Comparison of ENCODE assay signal across 20 cellular contexts in genomic region chr4:5423670-5424069, GRCh38.
DNase-seq lines count a peak whose midpoint lies in the region; ATAC-seq and TF ChIP-seq lines count a peak whose summit lies in the region.
"Had no signal": no experiment of that assay in that cellular context is flagged by ENCODE, and none has a peak within 500 bp of the region (broad histone marks: within the 10 kb centered on the region; RNA-seq: fewer than 3 reads in every experiment).

No MANE protein-coding gene starts in this region.

- peaks cover 1% of the 10 kb centered on the region for H3K9me3 Mint-ChIP-seq in osteocyte (ENCODE audit: unreplicated experiment)
- peaks cover 3% of the 10 kb centered on the region for H3K9me3 Mint-ChIP-seq in glutamatergic neuron (ENCODE audit: unreplicated experiment)

- 86 to 89% methylated on average over 6 of the region's 6 CpGs for WGBS in aorta, 2 donors

- H3K27me3 Mint-ChIP-seq in osteocyte (ENCODE audit: unreplicated experiment) (no peaks in the 10 kb centered on the region), glutamatergic neuron (ENCODE audit: unreplicated experiment) (peaks cover 2% of the 10 kb centered on the region)
- H3K27me3 Mint-ChIP-seq: CD4-positive, alpha-beta memory T cell had no signal

- H3K9me3 ChIP-seq in aorta (ENCODE audit: control insufficient read depth, low read length): no peaks in the 10 kb centered on the region
- H3K9me3 ChIP-seq: BLaER1, HAP-1 had no signal

- no peaks in the 10 kb centered on the region for H3K4me1 ChIP-seq in aorta (ENCODE audit: control insufficient read depth in 1 of 2, insufficient read depth in 2 of 2, low read length in 2 of 2)
- H3K4me1 ChIP-seq: BLaER1, HAP-1 had no signal

- no peak overlapping the region for H3K4me3 ChIP-seq in aorta (ENCODE audit: low read length in 2 of 2)
- H3K4me3 ChIP-seq: BLaER1, GM12878, GM23248, HAP-1, K562 had no signal

- H3K4me1 Mint-ChIP-seq in osteocyte (ENCODE audit: unreplicated experiment) (peaks cover 17% of the 10 kb centered on the region), glutamatergic neuron (ENCODE audit: low read depth, unreplicated experiment) (no peaks in the 10 kb centered on the region)
- H3K4me1 Mint-ChIP-seq: CD14-positive monocyte; CD4-positive, alpha-beta memory T cell had no signal

- TF ChIP-seq CTCF in osteocyte (IDR thresholded peaks at IDR 0.05) (no peak), glutamatergic neuron (IDR thresholded peaks at IDR 0.05; ENCODE audit: partially characterized antibody, unreplicated experiment) (no peak)

- no peak overlapping the region for H3K4me3 Mint-ChIP-seq in osteocyte (ENCODE audit: unreplicated experiment)
- no peak overlapping the region for H3K4me3 Mint-ChIP-seq in glutamatergic neuron (ENCODE audit: unreplicated experiment)
- H3K4me3 Mint-ChIP-seq: CD14-positive monocyte; CD4-positive, alpha-beta memory T cell had no signal

- H3K27ac Mint-ChIP-seq in osteocyte (ENCODE audit: unreplicated experiment) (no peak overlapping the region), glutamatergic neuron (ENCODE audit: unreplicated experiment) (no peak overlapping the region)
- H3K27ac Mint-ChIP-seq: CD14-positive monocyte; CD4-positive, alpha-beta memory T cell had no signal

- DNase-seq in NCI-H1105 treated with DMSO at 0.1 percent for 48 hours (lab: John Stamatoyannopoulos, UW) (peak; percentile 28), NCI-H1105 (lab: John Stamatoyannopoulos, UW) (no peak), islet precursor cell (peak; percentile 37), osteocyte (ENCODE audit: extremely low spot score, unreplicated experiment) (peak; percentile 80), aorta (no peak), hippocampal formation (lab: John Stamatoyannopoulos, UW) (no peak), glutamatergic neuron (no peak)
- DNase-seq: CD4-positive, alpha-beta memory T cell; DMS53; DND-41; EL; GM23248; IMR-90 had no signal

- no peaks in the 10 kb centered on the region for H3K27me3 ChIP-seq in aorta (ENCODE audit: control insufficient read depth in 1 of 2, insufficient read depth in 2 of 2, low read length in 1 of 2)
- H3K27me3 ChIP-seq: BLaER1 had no signal

- H3K27ac ChIP-seq in aorta (ENCODE audit: low read depth in 1 of 2, low read length in 2 of 2): no peak overlapping the region
- H3K27ac ChIP-seq: 22Rv1, BLaER1, GM23248 had no signal

- peak; percentile 50 for ATAC-seq in aorta (ENCODE audit: low FRiP score)
- no peak for ATAC-seq in HG03378 (IDR thresholded peaks at IDR 0.05; ENCODE audit: unreplicated experiment)
- ATAC-seq: GM12878, K562 had no signal

- peaks cover 20% of the 10 kb centered on the region for H3K36me3 Mint-ChIP-seq in osteocyte (ENCODE audit: unreplicated experiment)
- H3K36me3 Mint-ChIP-seq in glutamatergic neuron (ENCODE audit: unreplicated experiment): no peaks in the 10 kb centered on the region
- H3K36me3 Mint-ChIP-seq: CD4-positive, alpha-beta memory T cell had no signal

- H3K36me3 ChIP-seq in aorta (ENCODE audit: control insufficient read depth in 1 of 2, insufficient read depth in 2 of 2, low read length in 1 of 2): no peaks in the 10 kb centered on the region
- H3K36me3 ChIP-seq: HAP-1 had no signal

- intact Hi-C loops in aorta (cut with DNase I): no loop called here

Comparison
In these comparisons a context has a peak if more than half of its experiments do, and no peak if none do; other contexts are left out.
1. DNase-seq: peak in NCI-H1105 treated with DMSO at 0.1 percent for 48 hours (single experiment), islet precursor cell (single experiment) and osteocyte (single experiment); none in NCI-H1105 (single experiment), aorta (0 of 2), hippocampal formation (0 of 2) and glutamatergic neuron (single experiment).